ENCODE assay signal across 6 cellular contexts in genomic region chr19:1904385-1905070, GRCh38. TPM values are rescaled to one million over a fixed set of nuclear protein-coding genes. Genes with fewer than 3 reads are reported as not detected.
A peak's percentile ranks its signal among the peaks of the same experiment; 100 is the strongest.
DNase-seq lines count a peak whose midpoint lies in the region; ATAC-seq and TF ChIP-seq lines count a peak whose summit lies in the region.

No MANE protein-coding gene starts in this region.

- WGBS in esophagus muscularis mucosa: 49% methylated on average over 12 of the region's 12 CpGs

- peaks cover 37 to 61% of the 10 kb centered on the region in 2 donors for H3K4me1 Mint-ChIP-seq in stimulated activated naive B cell treated with anti-CD40 and anti-IgM and Interleukin-4, amounts not matched to agents 10 μg/mL and 1 μg/mL and 100 μg/mL, for 72 hours

- peak overlapping the region; percentile 71 to 89 (median 86) for H3K27ac ChIP-seq in esophagus muscularis mucosa (replicated peaks in 1 of 4)

- peak; percentile 51 to 53 for ATAC-seq in stimulated activated naive B cell treated with anti-CD40 and anti-IgM and Interleukin-4, amounts not matched to agents 10 μg/mL and 1 μg/mL and 100 μg/mL, for 72 hours (replicated peaks)

- peaks cover 6 to 13% of the 10 kb centered on the region in 2 donors for H3K36me3 Mint-ChIP-seq in stimulated activated naive B cell treated with anti-CD40 and anti-IgM and Interleukin-4, amounts not matched to agents 10 μg/mL and 1 μg/mL and 100 μg/mL, for 72 hours

- no peaks in the 10 kb centered on the region for H3K9me3 Mint-ChIP-seq in stimulated activated naive B cell treated with anti-CD40 and anti-IgM and Interleukin-4, amounts not matched to agents 10 μg/mL and 1 μg/mL and 100 μg/mL, for 72 hours

- intact Hi-C loops in esophagus muscularis mucosa (cut with DNase I): no loop called here

- no peak for TF ChIP-seq POLR2A in esophagus muscularis mucosa (IDR thresholded peaks at IDR 0.05; ENCODE audit: low read depth)

- no peaks in the 10 kb centered on the region for H3K27me3 ChIP-seq in esophagus muscularis mucosa

- H3K36me3 ChIP-seq in esophagus muscularis mucosa: peaks cover 0 to 6% (median 0%) of the 10 kb centered on the region in 4 donors

- no peaks in the 10 kb centered on the region for H3K9me3 ChIP-seq in esophagus muscularis mucosa

- H3K4me3 ChIP-seq in esophagus muscularis mucosa: peak overlapping the region; percentile 71 to 94 (median 83)

- H3K27ac Mint-ChIP-seq in stimulated activated naive B cell treated with anti-CD40 and anti-IgM and Interleukin-4, amounts not matched to agents 10 μg/mL and 1 μg/mL and 100 μg/mL, for 72 hours: peak overlapping the region; percentile 91

- TF ChIP-seq CTCF in esophagus muscularis mucosa (IDR thresholded peaks at IDR 0.05): no peak

- DNase-seq in NCI-H2196 (lab: John Stamatoyannopoulos, UW; ENCODE audit: unreplicated experiment): peak; percentile 54
- DNase-seq in NCI-H2196 treated with DMSO at 0.1 percent for 48 hours (lab: John Stamatoyannopoulos, UW; ENCODE audit: unreplicated experiment): no peak
- peak; percentile 10 for DNase-seq in NCI-H2227 treated with DMSO at 0.1 percent for 48 hours (lab: John Stamatoyannopoulos, UW)
- DNase-seq in esophagus muscularis mucosa (ENCODE audit: extremely low spot score): no peak
- peak; percentile 75 for DNase-seq in stimulated activated naive B cell treated with anti-CD40 and anti-IgM and Interleukin-4, amounts not matched to agents 10 μg/mL and 1 μg/mL and 100 μg/mL, for 72 hours
- no peak for DNase-seq in NCI-H1436 treated with DMSO at 0.1 percent for 48 hours (lab: John Stamatoyannopoulos, UW)

- no peak for TF ChIP-seq EP300 in esophagus muscularis mucosa (IDR thresholded peaks at IDR 0.05)

- peaks cover 13 to 54% (median 41%) of the 10 kb centered on the region in 4 donors for H3K4me1 ChIP-seq in esophagus muscularis mucosa

- no peaks in the 10 kb centered on the region for H3K27me3 Mint-ChIP-seq in stimulated activated naive B cell treated with anti-CD40 and anti-IgM and Interleukin-4, amounts not matched to agents 10 μg/mL and 1 μg/mL and 100 μg/mL, for 72 hours

- peak overlapping the region; percentile 88 to 90 for H3K4me3 Mint-ChIP-seq in stimulated activated naive B cell treated with anti-CD40 and anti-IgM and Interleukin-4, amounts not matched to agents 10 μg/mL and 1 μg/mL and 100 μg/mL, for 72 hours

RNA-seq across cellular contexts. Expression of gene ADAT3, which starts 0.7 kb away (rescaled TPM):
- total RNA-seq in esophagus muscularis mucosa: 1 to 10 TPM; 3.8 to 5.6 (median 4.4) TPM

RNA-seq across cellular contexts. Expression of gene SCAMP4, which starts 0.7 kb away (rescaled TPM):
- 10 to 100 TPM; 26.6 to 76.5 (median 59.3) TPM for total RNA-seq in esophagus muscularis mucosa

RNA-seq across cellular contexts. Expression of gene ABHD17A, which starts 19.2 kb away (rescaled TPM):
- 100 to 1,000 TPM in 2 of 4 donors, 10 to 100 TPM in 2; 89.7 to 125 (median 102) TPM for total RNA-seq in esophagus muscularis mucosa

RNA-seq across cellular contexts. Expression of gene CSNK1G2, which starts 36.4 kb away (rescaled TPM):
- 10 to 100 TPM; 34.1 to 52.6 (median 48.5) TPM for total RNA-seq in esophagus muscularis mucosa

RNA-seq across cellular contexts. Expression of gene KLF16, which starts 41.1 kb away (rescaled TPM):
- total RNA-seq in esophagus muscularis mucosa: 10 to 100 TPM in 1 of 4 donors, 1 to 10 TPM in 3; 2.5 to 10.8 (median 8.5) TPM

Comparison
In these comparisons a context has a peak if more than half of its experiments do, and no peak if none do; other contexts are left out.
1. DNase-seq: peak in NCI-H2196 (single experiment), NCI-H2227 treated with DMSO at 0.1 percent for 48 hours (single experiment) and stimulated activated naive B cell treated with anti-CD40 and anti-IgM and Interleukin-4, amounts not matched to agents 10 μg/mL and 1 μg/mL and 100 μg/mL, for 72 hours (single experiment); none in NCI-H2196 treated with DMSO at 0.1 percent for 48 hours (single experiment), esophagus muscularis mucosa (single experiment) and NCI-H1436 treated with DMSO at 0.1 percent for 48 hours (single experiment).